In genomic region chr11:63635762-63636465, GRCh38 we compare ENCODE assay signal across 8 cellular contexts. TPM values are rescaled to one million over a fixed set of nuclear protein-coding genes. Genes with fewer than 3 reads are reported as not detected.
DNase-seq lines count a peak whose midpoint lies in the region; ATAC-seq and TF ChIP-seq lines count a peak whose summit lies in the region.

No MANE protein-coding gene starts in this region.

- peak overlapping the region; percentile 5; the same call in 1 of the 2 replicates for H3K27ac ChIP-seq in GM23338 (ENCODE audit: low read depth)
- H3K27ac ChIP-seq in naive thymus-derived CD4-positive, alpha-beta T cell (ENCODE audit: low read depth, low read length), result no peak overlapping the region

- peak overlapping the region; percentile 7; the same call in 1 of the 2 replicates for H3K27ac Mint-ChIP-seq in GM23338
- no peak overlapping the region for H3K27ac Mint-ChIP-seq in naive thymus-derived CD4-positive, alpha-beta T cell
- no peak overlapping the region for H3K27ac Mint-ChIP-seq in stimulated activated naive B cell treated with anti-CD40 and anti-IgM and Interleukin-4, amounts not matched to agents 10 μg/mL and 1 μg/mL and 100 μg/mL, for 72 hours

- H3K36me3 ChIP-seq in GM23338 (ENCODE audit: insufficient read depth), result peaks cover 15% of the 10 kb centered on the region
- peaks cover 0 to 21% (median 0%) of the 10 kb centered on the region in 3 experiments for H3K36me3 ChIP-seq in naive thymus-derived CD4-positive, alpha-beta T cell (ENCODE audit: control insufficient read depth in 2 of 3, insufficient read depth in 3 of 3, low read length in 3 of 3)

- no peaks in the 10 kb centered on the region for H3K9me3 Mint-ChIP-seq in GM23338
- peaks cover 0 to 1% (median 0%) of the 10 kb centered on the region in 11 donors for H3K9me3 Mint-ChIP-seq in naive thymus-derived CD4-positive, alpha-beta T cell
- no peaks in the 10 kb centered on the region for H3K9me3 Mint-ChIP-seq in stimulated activated naive B cell treated with anti-CD40 and anti-IgM and Interleukin-4, amounts not matched to agents 10 μg/mL and 1 μg/mL and 100 μg/mL, for 72 hours

- no peaks in the 10 kb centered on the region for H3K27me3 Mint-ChIP-seq in GM23338 (ENCODE audit: insufficient read depth, low read depth, poor library complexity)
- no peaks in the 10 kb centered on the region for H3K27me3 Mint-ChIP-seq in naive thymus-derived CD4-positive, alpha-beta T cell
- no peaks in the 10 kb centered on the region for H3K27me3 Mint-ChIP-seq in stimulated activated naive B cell treated with anti-CD40 and anti-IgM and Interleukin-4, amounts not matched to agents 10 μg/mL and 1 μg/mL and 100 μg/mL, for 72 hours

- peaks cover 32% of the 10 kb centered on the region for H3K36me3 Mint-ChIP-seq in GM23338 (ENCODE audit: low read depth)
- H3K36me3 Mint-ChIP-seq in naive thymus-derived CD4-positive, alpha-beta T cell, result peaks cover 6 to 26% (median 18%) of the 10 kb centered on the region in 5 donors
- peaks cover 26 to 42% of the 10 kb centered on the region in 2 donors for H3K36me3 Mint-ChIP-seq in stimulated activated naive B cell treated with anti-CD40 and anti-IgM and Interleukin-4, amounts not matched to agents 10 μg/mL and 1 μg/mL and 100 μg/mL, for 72 hours

- H3K9me2 ChIP-seq in GM23338 (ENCODE audit: insufficient read depth), result no peaks in the 10 kb centered on the region

- no peaks in the 10 kb centered on the region for H4K20me1 ChIP-seq in GM23338 (replicated peaks; ENCODE audit: insufficient read depth)

- CTCF ChIA-PET in naive thymus-derived CD4-positive, alpha-beta T cell (lab: Charles Lee), result interaction anchor here (0.8 to 5.4 kb wide), 12 partner anchors 62 to 600 kb away, joined by 3 to 89 read pairs (median 4); partner anchors contain the start of gene PLAAT5

- H3K4me1 ChIP-seq in GM23338 (ENCODE audit: insufficient read depth), result no peaks in the 10 kb centered on the region
- no peaks in the 10 kb centered on the region for H3K4me1 ChIP-seq in naive thymus-derived CD4-positive, alpha-beta T cell (ENCODE audit: control insufficient read depth in 2 of 2, insufficient read depth in 2 of 2, low read length in 2 of 2)

- no peaks in the 10 kb centered on the region for H3K9me3 ChIP-seq in naive thymus-derived CD4-positive, alpha-beta T cell (ENCODE audit: control insufficient read depth in 2 of 3, low read length in 3 of 3)

- no peaks in the 10 kb centered on the region for H3K27me3 ChIP-seq in GM23338 (ENCODE audit: insufficient read depth)
- H3K27me3 ChIP-seq in naive thymus-derived CD4-positive, alpha-beta T cell (ENCODE audit: control insufficient read depth in 2 of 2, insufficient read depth in 2 of 2, low read length in 2 of 2), result no peaks in the 10 kb centered on the region

- POLR2A ChIA-PET in naive thymus-derived CD4-positive, alpha-beta T cell (lab: Charles Lee), result interaction anchor here (1.4 to 1.8 kb wide), 2 partner anchors 99 to 157 kb away, joined by 3 to 9 read pairs; partner anchors contain the start of gene PLAAT4

- no peak overlapping the region for H3K4me3 ChIP-seq in GM23338
- no peak overlapping the region for H3K4me3 ChIP-seq in epithelial cell of esophagus (ENCODE audit: low read length)
- no peak overlapping the region for H3K4me3 ChIP-seq in naive thymus-derived CD4-positive, alpha-beta T cell (ENCODE audit: low read length)

- DNase-seq in AG20443 (ENCODE audit: low spot score) (peak; percentile 76), GM23338 (ENCODE audit: low spot score) (peak; percentile 92), NOMO-1 treated with dmso at 0.1 percent for 144 hours (lab: John Stamatoyannopoulos, UW; ENCODE audit: unreplicated experiment) (peak; percentile 31), epithelial cell of esophagus (ENCODE audit: low read depth) (peak; percentile 56)
- DNase-seq in activated CD8-positive, alpha-beta memory T cell treated with anti-CD3 and anti-CD28 coated beads, Interleukin-2, amount 50 U/mL, for 48 hours, result peak; percentile 70
- DNase-seq in naive thymus-derived CD4-positive, alpha-beta T cell, result peak; percentile 45 to 76 (median 70)
- DNase-seq in stimulated activated naive B cell treated with anti-CD40 and anti-IgM and Interleukin-4, amounts not matched to agents 10 μg/mL and 1 μg/mL and 100 μg/mL, for 72 hours, result peak; percentile 25

- no peaks in the 10 kb centered on the region for H3K79me2 ChIP-seq in GM23338 (replicated peaks; ENCODE audit: insufficient read depth)

- no peak overlapping the region for H3K4me2 ChIP-seq in GM23338

- H3F3A ChIP-seq in GM23338 (replicated peaks; ENCODE audit: low read depth), result no peaks in the 10 kb centered on the region

- H3K4me3 Mint-ChIP-seq in GM23338, result no peak overlapping the region
- H3K4me3 Mint-ChIP-seq in naive thymus-derived CD4-positive, alpha-beta T cell, result no peak overlapping the region
- H3K4me3 Mint-ChIP-seq in stimulated activated naive B cell treated with anti-CD40 and anti-IgM and Interleukin-4, amounts not matched to agents 10 μg/mL and 1 μg/mL and 100 μg/mL, for 72 hours, result no peak overlapping the region

- intact Hi-C loops in naive thymus-derived CD4-positive, alpha-beta T cell (cut with micrococcal nuclease), result loop anchor here (1.0 to 5.0 kb wide), 6 partner anchors 64 to 729 kb away; no protein-coding TSS in a partner anchor

- H2AFZ ChIP-seq in GM23338, result no peak overlapping the region

- peak; percentile 98 for ATAC-seq in GM23338
- ATAC-seq in naive thymus-derived CD4-positive, alpha-beta T cell, result peak; percentile 88
- ATAC-seq in stimulated activated naive B cell treated with anti-CD40 and anti-IgM and Interleukin-4, amounts not matched to agents 10 μg/mL and 1 μg/mL and 100 μg/mL, for 72 hours (replicated peaks), result peak; percentile 68 to 69
- ATAC-seq in GM18870 (IDR thresholded peaks at IDR 0.05; ENCODE audit: unreplicated experiment), result no peak

- TF ChIP-seq CTCF in GM23338 (conservative IDR thresholded peaks at IDR 0.05; ENCODE audit: low read depth in 2 of 2), result peak; percentile 95 to 98
- TF ChIP-seq CTCF in epithelial cell of esophagus (IDR thresholded peaks at IDR 0.05; ENCODE audit: insufficient read depth, low read depth, low read length, missing control alignments), result peak; percentile 87

- peaks cover 3% of the 10 kb centered on the region; the same call in 2 of the 3 replicates for H3K4me1 Mint-ChIP-seq in GM23338
- H3K4me1 Mint-ChIP-seq in naive thymus-derived CD4-positive, alpha-beta T cell, result peaks cover 7 to 22% (median 16%) of the 10 kb centered on the region in 7 donors
- H3K4me1 Mint-ChIP-seq in stimulated activated naive B cell treated with anti-CD40 and anti-IgM and Interleukin-4, amounts not matched to agents 10 μg/mL and 1 μg/mL and 100 μg/mL, for 72 hours, result peaks cover 9 to 13% of the 10 kb centered on the region in 2 donors

TF ChIP-seq in GM23338, 12 proteins besides CTCF, POLR2A, EP300 and RAD21 (continues in another document):
- no peak for TF ChIP-seq STAT1 (IDR thresholded peaks at IDR 0.05; ENCODE audit: unreplicated experiment)

RNA-seq across cellular contexts. Expression of gene PLAAT3, which starts 21.7 kb away (rescaled TPM):
- total RNA-seq in GM23338 (2014; rRNA removed; shearing (Covaris generic)), result 61.1 and 63.2 TPM in 2 replicates
- 239 and 262 TPM in 2 replicates for polyA plus RNA-seq in GM23338 (2016; fragmentation: Nextera tagmentation; extraction: Ambion mirVana)
- total RNA-seq in naive thymus-derived CD4-positive, alpha-beta T cell, result 10 to 100 TPM in 1 of 5 experiments, 1 to 10 TPM in 3, under 1 TPM in 1; 0.92 to 10.3 (median 2.0) TPM
- polyA plus RNA-seq in naive thymus-derived CD4-positive, alpha-beta T cell, result 1 to 10 TPM; 1.9 to 4.8 TPM

RNA-seq across cellular contexts. Expression of gene ATL3, which starts 35.3 kb away (rescaled TPM):
- total RNA-seq in GM23338 (2014; rRNA removed; shearing (Covaris generic)), result 20.4 and 24.4 TPM in 2 replicates
- 5.2 and 6.8 TPM in 2 replicates for polyA plus RNA-seq in GM23338 (2016; fragmentation: Nextera tagmentation; extraction: Ambion mirVana)
- 10 to 100 TPM; 25.3 to 33.3 (median 29.5) TPM for total RNA-seq in naive thymus-derived CD4-positive, alpha-beta T cell
- 10 to 100 TPM; 13.8 to 16.7 TPM for polyA plus RNA-seq in naive thymus-derived CD4-positive, alpha-beta T cell

RNA-seq across cellular contexts. Expression of gene RTN3, which starts 45.4 kb away (rescaled TPM):
- total RNA-seq in GM23338 (2014; rRNA removed; shearing (Covaris generic)), result 150 and 162 TPM in 2 replicates
- polyA plus RNA-seq in GM23338 (2016; fragmentation: Nextera tagmentation; extraction: Ambion mirVana), result 129 and 138 TPM in 2 replicates
- total RNA-seq in naive thymus-derived CD4-positive, alpha-beta T cell, result 10 to 100 TPM; 20.8 to 65.7 (median 34.4) TPM
- polyA plus RNA-seq in naive thymus-derived CD4-positive, alpha-beta T cell, result 10 to 100 TPM; 32.6 to 35.2 TPM

Comparison
In these comparisons a context has a peak if more than half of its experiments do, and no peak if none do; other contexts are left out.
1. DNase-seq: peak in every context shown above with its lines; median percentile 92 in GM23338; 76 in AG20443; 70 in activated CD8-positive, alpha-beta memory T cell treated with anti-CD3 and anti-CD28 coated beads, Interleukin-2, amount 50 U/mL, for 48 hours; 70 in naive thymus-derived CD4-positive, alpha-beta T cell; 56 in epithelial cell of esophagus; 31 in NOMO-1 treated with dmso at 0.1 percent for 144 hours; 25 in stimulated activated naive B cell treated with anti-CD40 and anti-IgM and Interleukin-4, amounts not matched to agents 10 μg/mL and 1 μg/mL and 100 μg/mL, for 72 hours.